24 cellular contexts compared by ENCODE assay signal in genomic region chr20:9128586-9128985, GRCh38. TPM values are rescaled to one million over a fixed set of nuclear protein-coding genes. Genes with fewer than 3 reads are reported as not detected.
"Had no signal": no experiment of that assay in that cellular context is flagged by ENCODE, and none has a peak within 500 bp of the region (broad histone marks: within the 10 kb centered on the region; RNA-seq: fewer than 3 reads in every experiment).

No MANE protein-coding gene starts in this region.

- H3K9ac ChIP-seq: neural progenitor cell had no signal

- H3K4me2 ChIP-seq: neural progenitor cell, smooth muscle cell had no signal

- H3K4me1 ChIP-seq: lower lobe of right lung, neural progenitor cell, right lobe of liver, uterus had no signal

- H3K27me3 ChIP-seq: neural progenitor cell, neutrophil, right atrium auricular region, right lobe of liver, tibial nerve, uterus had no signal

- H2AFZ ChIP-seq: neural progenitor cell had no signal

- DNase-seq: hippocampal formation; kidney glomerular epithelial cell; left cardiac atrium; lower lobe of right lung; mammary epithelial cell; mesenchymal stem cell; naive thymus-derived CD8-positive, alpha-beta T cell; occipital lobe; right lobe of liver; stimulated activated CD4-positive, alpha-beta T cell treated with anti-CD3 and anti-CD28 coated beads, Interleukin-1b, Interleukin-23, amount 100 ng/mL, for 48 hours; stimulated activated CD4-positive, alpha-beta T cell treated with anti-CD3 and anti-CD28 coated beads, Interleukin-2, amount 100 ng/mL, for 48 hours; stimulated activated CD4-positive, alpha-beta T cell treated with anti-CD3 and anti-CD28 coated beads, Interleukin-4, amount 100 ng/mL, for 4 hours; stimulated activated CD8-positive, alpha-beta memory T cell treated with anti-CD3 and anti-CD28 coated beads, Interleukin-4, amount 100 ng/mL, for 48 hours; stimulated activated naive CD4-positive, alpha-beta T cell treated with Interleukin-2 at 50 U/mL for 16 hours; stimulated activated naive CD8-positive, alpha-beta T cell treated with anti-CD3 and anti-CD28 coated beads, Interleukin-15, amount 100 ng/mL, for 72 hours; substantia nigra; uterus had no signal

- ATAC-seq: left cardiac atrium; left lobe of liver; lower lobe of right lung; naive thymus-derived CD8-positive, alpha-beta T cell; right lobe of liver; stimulated activated memory B cell treated with anti-CD40 and anti-IgM and Interleukin-4, amounts not matched to agents 10 μg/mL and 1 μg/mL and 100 μg/mL, for 72 hours; stimulated activated naive CD8-positive, alpha-beta T cell treated with anti-CD3 and anti-CD28 coated beads, Interleukin-15, amount 100 ng/mL, for 72 hours had no signal

- H3K36me3 ChIP-seq: lower lobe of right lung, neural progenitor cell, neutrophil, right atrium auricular region, right lobe of liver, uterus had no signal

- H3K4me3 ChIP-seq: lower lobe of right lung, neural progenitor cell, right atrium auricular region, right lobe of liver, smooth muscle cell, tibial nerve, uterus had no signal

- H3K9me3 ChIP-seq: neutrophil, right lobe of liver, uterus had no signal

- H3K27ac ChIP-seq: lower lobe of right lung, neural progenitor cell, neutrophil, right lobe of liver, tibial nerve, uterus had no signal

RNA-seq across cellular contexts. Expression of gene PLCB4, which starts 59.7 kb away (rescaled TPM):
- total RNA-seq: naive thymus-derived CD8-positive, alpha-beta T cell had no signal
